ENCODE assay signal across 9 cellular contexts in genomic region chr5:73496984-73497457, GRCh38. TPM values are rescaled to one million over a fixed set of nuclear protein-coding genes. Genes with fewer than 3 reads are reported as not detected.
DNase-seq lines count a peak whose midpoint lies in the region; ATAC-seq, FAIRE-seq and TF ChIP-seq lines count a peak whose summit lies in the region.
"Had no signal": no experiment of that assay in that cellular context is flagged by ENCODE, and none has a peak within 500 bp of the region (broad histone marks: within the 10 kb centered on the region; RNA-seq: fewer than 3 reads in every experiment).

No MANE protein-coding gene starts in this region.

- H3K36me3 Mint-ChIP-seq in T-helper 2 cell treated with Interferon-gamma antibody and Interleukin-4, amounts not matched to agents 5 μg/mL and 100 μg/mL, for 36 hours (ENCODE audit: low read depth): peaks cover 27% of the 10 kb centered on the region
- peaks cover 17% of the 10 kb centered on the region for H3K36me3 Mint-ChIP-seq in type B pancreatic cell

- 0% methylated on average over 1 of the region's 1 CpG for whole genome bisulfite sequencing in HepG2 (ENCODE audit: low lambda C conversion rate)
- WGBS in right lobe of liver (ENCODE audit: insufficient coverage, low coverage, low lambda C conversion rate, missing lambda C conversion rate): 55% methylated on average over 1 of the region's 1 CpG

- TF ChIP-seq POLR2A in HepG2 (IDR thresholded peaks at IDR 0.05; ENCODE audit: insufficient read depth in 1 of 2, low read depth in 2 of 2, low read length in 2 of 2) (peak in 1 of 2 experiments; percentile 46; a peak in 1 of 4 replicates), right lobe of liver (IDR thresholded peaks at IDR 0.05) (no peak)

- TF ChIP-seq RAD21 in HepG2 (CRISPR knock-in tag; IDR thresholded peaks at IDR 0.05): no peak

- H3K4me1 Mint-ChIP-seq in T-helper 2 cell treated with Interferon-gamma antibody and Interleukin-4, amounts not matched to agents 5 μg/mL and 100 μg/mL, for 36 hours (ENCODE audit: low read depth): peaks cover 26% of the 10 kb centered on the region
- H3K4me1 Mint-ChIP-seq in type B pancreatic cell (ENCODE audit: unreplicated experiment): peaks cover 28% of the 10 kb centered on the region

- TF ChIP-seq CTCF in HepG2 (CRISPR knock-in tag; IDR thresholded peaks at IDR 0.05) (peak; percentile 60), right lobe of liver (IDR thresholded peaks at IDR 0.05) (no peak), type B pancreatic cell (conservative IDR thresholded peaks at IDR 0.05) (peak; percentile 73)

- peaks cover 35% of the 10 kb centered on the region for H3K4me1 ChIP-seq in HepG2 (ENCODE audit: insufficient read depth, low read length)
- peaks cover 0 to 16% (median 8%) of the 10 kb centered on the region in 4 donors for H3K4me1 ChIP-seq in right lobe of liver

- peak; percentile 65 for FAIRE-seq in HepG2 (lab: Jason Lieb, UNC)

- ATAC-seq in HepG2: peak; percentile 9
- ATAC-seq in right lobe of liver: no peak
- ATAC-seq in HG03095 (IDR thresholded peaks at IDR 0.05; ENCODE audit: unreplicated experiment): no peak
- ATAC-seq in HG03025 (IDR thresholded peaks at IDR 0.05; ENCODE audit: low FRiP score, unreplicated experiment): no peak

- peak overlapping the region; percentile 99 for H3K4me3 Mint-ChIP-seq in T-helper 2 cell treated with Interferon-gamma antibody and Interleukin-4, amounts not matched to agents 5 μg/mL and 100 μg/mL, for 36 hours
- H3K4me3 Mint-ChIP-seq in type B pancreatic cell: peak overlapping the region; percentile 99

- H3K27me3 Mint-ChIP-seq in T-helper 2 cell treated with Interferon-gamma antibody and Interleukin-4, amounts not matched to agents 5 μg/mL and 100 μg/mL, for 36 hours (ENCODE audit: low read depth): peaks cover 22% of the 10 kb centered on the region
- peaks cover 5% of the 10 kb centered on the region for H3K27me3 Mint-ChIP-seq in type B pancreatic cell

- H3K4me2 ChIP-seq in HepG2 (ENCODE audit: low read depth, low read length): peak overlapping the region; percentile 87

- H3K4me3 ChIP-seq in HepG2 (replicated peaks in 1 of 3; ENCODE audit: insufficient read depth in 1 of 3, low read depth in 2 of 3, low read length in 3 of 3) (peak overlapping the region; percentile 83 to 100 (median 99)), right lobe of liver (peak overlapping the region in 1 of 3 donors; percentile 89)

- peak overlapping the region; percentile 99 for H3K9ac ChIP-seq in HepG2 (ENCODE audit: insufficient read depth, low read depth, low read length)

- CTCF ChIA-PET in HepG2 (lab: Yijun Ruan, JAX; ENCODE audit: low intra/inter-chr PET ratio, low total read pairs): no interaction called here

- H3K27ac ChIP-seq in HepG2 (ENCODE audit: extremely low read length, insufficient read depth, low read length): peak overlapping the region; percentile 92
- H3K27ac ChIP-seq in right lobe of liver: no peak overlapping the region

- peaks cover 32% of the 10 kb centered on the region for H4K20me1 ChIP-seq in HepG2 (ENCODE audit: insufficient read depth, low read length)

- H3K27me3 ChIP-seq in HepG2 (ENCODE audit: control insufficient read depth in 1 of 2, insufficient read depth in 2 of 2, low read length in 2 of 2): no peaks in the 10 kb centered on the region; a peak in 2 of 5 replicates
- no peaks in the 10 kb centered on the region for H3K27me3 ChIP-seq in right lobe of liver

- TF ChIP-seq EP300 in HepG2 (IDR thresholded peaks at IDR 0.05; ENCODE audit: low read depth in 2 of 2, low read length in 2 of 2) (no peak; a peak in 1 of 4 replicates), HepG2 (CRISPR knock-in tag; IDR thresholded peaks at IDR 0.05; ENCODE audit: borderline replicate concordance) (no peak)

- peak; percentile 90 for DNase-seq in HepG2 (ENCODE audit: low spot score)
- DNase-seq in right lobe of liver: no peak
- DNase-seq in NCI-H146 (lab: John Stamatoyannopoulos, UW): peak; percentile 83
- no peak for DNase-seq in T-helper 2 cell treated with Interferon-gamma antibody and Interleukin-4, amounts not matched to agents 5 μg/mL and 100 μg/mL, for 36 hours (ENCODE audit: low spot score)
- peak; percentile 73 for DNase-seq in foreskin melanocyte
- DNase-seq in type B pancreatic cell (ENCODE audit: extremely low spot score, unreplicated experiment): no peak

- POLR2A ChIA-PET in HepG2 (lab: Yijun Ruan, JAX): interaction anchor here (0.9 to 2.4 kb wide), 3 partner anchors 19 to 45 kb away, joined by 3 to 7 read pairs (median 3); no protein-coding TSS in a partner anchor

- in situ Hi-C loops in HepG2 (cut with HindIII; ENCODE audit: extremely low pct_ligation_motif_present, low pct_unique_long_range_greater_than_20kb): no loop called here

- H3K27ac Mint-ChIP-seq in T-helper 2 cell treated with Interferon-gamma antibody and Interleukin-4, amounts not matched to agents 5 μg/mL and 100 μg/mL, for 36 hours: no peak overlapping the region
- peak overlapping the region; percentile 98 for H3K27ac Mint-ChIP-seq in type B pancreatic cell

- H3K9me3 Mint-ChIP-seq in T-helper 2 cell treated with Interferon-gamma antibody and Interleukin-4, amounts not matched to agents 5 μg/mL and 100 μg/mL, for 36 hours: no peaks in the 10 kb centered on the region
- H3K9me3 Mint-ChIP-seq in type B pancreatic cell: peaks cover 5% of the 10 kb centered on the region

- H2AFZ ChIP-seq in HepG2 (ENCODE audit: low read length): no peak overlapping the region

- peaks cover 37% of the 10 kb centered on the region for H3K79me2 ChIP-seq in HepG2 (ENCODE audit: insufficient read depth, low read length)

- no TSS peak for BruUV-seq in HepG2 (replicated peaks; lab: Mats Ljungman, UMichigan)

- intact Hi-C loops in HepG2 (cut with micrococcal nuclease; ENCODE audit: unreplicated experiment): loop anchor here (5.0 kb wide), 1 partner anchor 45 kb away; no protein-coding TSS in a partner anchor
- intact Hi-C loops in right lobe of liver (cut with DNase I): no loop called here

- H3K36me3 ChIP-seq in HepG2 (replicated peaks in 1 of 2; ENCODE audit: control insufficient read depth in 1 of 2, insufficient read depth in 2 of 2, low read length in 2 of 2) (peaks cover 3 to 10% of the 10 kb centered on the region in 2 experiments; a peak in 4 of 5 replicates), right lobe of liver (peaks cover 0 to 3% (median 0%) of the 10 kb centered on the region in 4 donors)

- H3K9me3 ChIP-seq in HepG2 (ENCODE audit: low read length): no peaks in the 10 kb centered on the region
- no peaks in the 10 kb centered on the region for H3K9me3 ChIP-seq in right lobe of liver

TF ChIP-seq in HepG2, 621 proteins besides CTCF, POLR2A, EP300 and RAD21 (continues in another document):
- TF ChIP-seq ZNF331 (CRISPR knock-in tag; IDR thresholded peaks at IDR 0.05) (0 out of 2 replicates have a peak, but pooled peaks have one; percentile 31), SAP130 (CRISPR knock-in tag; IDR thresholded peaks at IDR 0.05; ENCODE audit: low read depth) (peak; percentile 50)

RNA-seq across cellular contexts. Expression of gene BTF3, which starts 1.2 kb away (rescaled TPM):
- total RNA-seq in HepG2 (2016; rRNA removed; fragmentation: Illumina TruSeq; extraction: Trizol): 698 and 836 TPM in 2 replicates
- total RNA-seq in HepG2 (2016; cell fraction: cytosol; rRNA removed; fragmentation: Illumina TruSeq; extraction: Trizol; ENCODE audit: low read depth): 507 and 559 TPM in 2 replicates
- 679 and 821 TPM in 2 replicates for total RNA-seq in HepG2 (2016; cell fraction: insoluble cytoplasmic fraction; rRNA removed; fragmentation: Illumina TruSeq; extraction: Trizol)
- 771 and 850 TPM in 2 replicates for total RNA-seq in HepG2 (2016; cell fraction: membrane; rRNA removed; fragmentation: Illumina TruSeq; extraction: Trizol)
- total RNA-seq in HepG2 (2016; cell fraction: nucleus; rRNA removed; fragmentation: Illumina TruSeq; extraction: Trizol): 289 and 303 TPM in 2 replicates
- polyA plus RNA-seq in HepG2 (2011; rRNA removed): 471 and 557 TPM in 2 replicates
- polyA plus RNA-seq in HepG2 (2011; cell fraction: cytosol; rRNA removed): 298 and 449 TPM in 2 replicates
- 96.1 and 122 TPM in 2 replicates for polyA plus RNA-seq in HepG2 (2011; cell fraction: nucleus; rRNA removed)
- 940 and 1,043 TPM in 2 replicates for polyA plus RNA-seq in HepG2 (2012)
- 922 and 1,006 TPM in 2 replicates for polyA plus RNA-seq in HepG2 (2016; cell fraction: cytosol; fragmentation: Illumina TruSeq; extraction: Trizol; ENCODE audit: low read depth)
- polyA plus RNA-seq in HepG2 (2016; cell fraction: insoluble cytoplasmic fraction; fragmentation: Illumina TruSeq; extraction: Trizol; ENCODE audit: low read depth): 1,304 and 1,359 TPM in 2 replicates
- 1,256 and 1,375 TPM in 2 replicates for polyA plus RNA-seq in HepG2 (2016; cell fraction: membrane; fragmentation: Illumina TruSeq; extraction: Trizol; ENCODE audit: low read depth)
- 596 and 617 TPM in 2 replicates for polyA plus RNA-seq in HepG2 (2016; cell fraction: nucleus; fragmentation: Illumina TruSeq; extraction: Trizol; ENCODE audit: insufficient read depth, low read depth)
- polyA minus RNA-seq in HepG2 (2011; rRNA and poly(A)+ RNA removed; ENCODE audit: low replicate concordance): 152 and 382 TPM in 2 replicates
- 285 and 287 TPM in 2 replicates for polyA minus RNA-seq in HepG2 (2011; cell fraction: cytosol; rRNA and poly(A)+ RNA removed)
- polyA minus RNA-seq in HepG2 (2011; cell fraction: nucleus; rRNA and poly(A)+ RNA removed): 113 and 151 TPM in 2 replicates
- total RNA-seq in right lobe of liver: 100 to 1,000 TPM; 157 to 250 (median 198) TPM
- total RNA-seq in type B pancreatic cell (ENCODE audit: low replicate concordance): 578 and 664 TPM in 2 replicates

RNA-seq across cellular contexts. Expression of gene FOXD1, which starts 48.4 kb away (rescaled TPM):
- total RNA-seq in HepG2 (2016; rRNA removed; fragmentation: Illumina TruSeq; extraction: Trizol) (0.04 TPM in 1 of 2 replicates, not detected in the other), right lobe of liver (not detected), type B pancreatic cell (ENCODE audit: low replicate concordance) (1.3 and 15.9 TPM in 2 replicates)
- not detected in 2 replicates for total RNA-seq in HepG2 (2016; cell fraction: cytosol; rRNA removed; fragmentation: Illumina TruSeq; extraction: Trizol; ENCODE audit: low read depth)
- not detected in 2 replicates for total RNA-seq in HepG2 (2016; cell fraction: insoluble cytoplasmic fraction; rRNA removed; fragmentation: Illumina TruSeq; extraction: Trizol)
- 0.06 TPM in 1 of 2 replicates, not detected in the other for total RNA-seq in HepG2 (2016; cell fraction: membrane; rRNA removed; fragmentation: Illumina TruSeq; extraction: Trizol)
- not detected in 2 replicates for total RNA-seq in HepG2 (2016; cell fraction: nucleus; rRNA removed; fragmentation: Illumina TruSeq; extraction: Trizol)
- 0.04 and 0.05 TPM in 2 replicates for polyA plus RNA-seq in HepG2 (2011; rRNA removed)
- polyA plus RNA-seq in HepG2 (2011; cell fraction: cytosol; rRNA removed): 0.05 and 0.07 TPM in 2 replicates
- polyA plus RNA-seq in HepG2 (2011; cell fraction: nucleus; rRNA removed): 0.06 TPM in 1 of 2 replicates, not detected in the other
- not detected in 2 replicates for polyA plus RNA-seq in HepG2 (2012)
- not detected in 2 replicates for polyA plus RNA-seq in HepG2 (2016; cell fraction: cytosol; fragmentation: Illumina TruSeq; extraction: Trizol; ENCODE audit: low read depth)
- 0.13 TPM in 1 of 2 replicates, not detected in the other for polyA plus RNA-seq in HepG2 (2016; cell fraction: insoluble cytoplasmic fraction; fragmentation: Illumina TruSeq; extraction: Trizol; ENCODE audit: low read depth)
- not detected in 2 replicates for polyA plus RNA-seq in HepG2 (2016; cell fraction: membrane; fragmentation: Illumina TruSeq; extraction: Trizol; ENCODE audit: low read depth)
- not detected in 2 replicates for polyA plus RNA-seq in HepG2 (2016; cell fraction: nucleus; fragmentation: Illumina TruSeq; extraction: Trizol; ENCODE audit: insufficient read depth, low read depth)
- 0.06 and 0.14 TPM in 2 replicates for polyA minus RNA-seq in HepG2 (2011; rRNA and poly(A)+ RNA removed; ENCODE audit: low replicate concordance)
- not detected in 2 replicates for polyA minus RNA-seq in HepG2 (2011; cell fraction: cytosol; rRNA and poly(A)+ RNA removed)
- polyA minus RNA-seq in HepG2 (2011; cell fraction: nucleus; rRNA and poly(A)+ RNA removed): not detected in 2 replicates
- total RNA-seq: liver had no signal
- polyA plus RNA-seq: liver had no signal

Comparison
In these comparisons a context has a peak if more than half of its experiments do, and no peak if none do; other contexts are left out.
1. DNase-seq: peak in HepG2 (single experiment), NCI-H146 (single experiment) and foreskin melanocyte (single experiment); none in right lobe of liver (0 of 3), T-helper 2 cell treated with Interferon-gamma antibody and Interleukin-4, amounts not matched to agents 5 μg/mL and 100 μg/mL, for 36 hours (single experiment) and type B pancreatic cell (single experiment).
2. CTCF ChIP-seq: peak in HepG2 (single experiment) and type B pancreatic cell (single experiment); none in right lobe of liver (0 of 4).